Comparison of ENCODE assay signal across 15 cellular contexts in the genomic region with DNA sequence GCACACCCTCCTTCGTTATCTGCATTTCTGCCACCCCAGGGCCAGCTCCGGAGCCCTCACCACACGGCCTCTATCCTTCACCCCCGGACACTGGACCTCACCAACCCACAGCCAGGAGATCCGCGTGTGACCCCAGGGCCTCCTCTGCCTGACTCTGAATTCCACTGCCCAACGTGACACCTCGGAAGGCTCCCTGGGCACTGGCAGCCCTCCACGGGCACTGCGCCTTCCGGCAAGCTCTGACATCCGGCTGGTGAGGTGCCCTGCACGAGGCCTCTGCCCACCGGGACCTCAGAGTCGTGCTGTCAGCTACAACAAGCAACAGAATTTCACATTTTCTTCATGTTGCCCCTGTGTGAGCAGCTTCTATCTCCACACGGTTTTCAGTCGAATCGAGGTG.
DNase-seq lines count a peak whose midpoint lies in the region; ATAC-seq and TF ChIP-seq lines count a peak whose summit lies in the region.
"Had no signal": no experiment of that assay in that cellular context is flagged by ENCODE, and none has a peak within 500 bp of the region (broad histone marks: within the 10 kb centered on the region; RNA-seq: fewer than 3 reads in every experiment).

No MANE protein-coding gene starts in this region.

- H3K36me3 ChIP-seq in right atrium auricular region = no peaks in the 10 kb centered on the region
- H3K36me3 ChIP-seq in mesendoderm (ENCODE audit: control insufficient read depth, insufficient read depth, low read length) = no peaks in the 10 kb centered on the region

- no peak for TF ChIP-seq CTCF in right atrium auricular region (IDR thresholded peaks at IDR 0.05)
- TF ChIP-seq CTCF in progenitor cell of endocrine pancreas (IDR thresholded peaks at IDR 0.05; ENCODE audit: unreplicated experiment) = no peak

- H3K4me3 Mint-ChIP-seq in T-helper 17 cell (no peak overlapping the region), progenitor cell of endocrine pancreas (ENCODE audit: low read depth) (no peak overlapping the region)
- H3K4me3 Mint-ChIP-seq: CD8-positive, alpha-beta T cell; HFFc6 had no signal

- H3K27ac ChIP-seq in right atrium auricular region (no peak overlapping the region), mesendoderm (ENCODE audit: low read depth, low read length) (no peak overlapping the region)
- H3K27ac ChIP-seq: A549 had no signal

- WGBS in mesendoderm (ENCODE audit: extremely low coverage, insufficient coverage, low lambda C conversion rate) = no CpG with 5 or more reads among the region's 18 CpGs

- H3K9me3 ChIP-seq in right atrium auricular region = no peaks in the 10 kb centered on the region
- no peaks in the 10 kb centered on the region for H3K9me3 ChIP-seq in T-helper 17 cell (ENCODE audit: control insufficient read depth, low read length, poor library complexity, severe bottlenecking)
- H3K9me3 ChIP-seq: A549 had no signal

- H3K4ac ChIP-seq in mesendoderm (ENCODE audit: low read depth, low read length) = no peak overlapping the region

- no peak overlapping the region for H2BK5ac ChIP-seq in mesendoderm (ENCODE audit: low read length)

- no peak overlapping the region for H3K18ac ChIP-seq in mesendoderm (ENCODE audit: low read length)

- H3K4me1 Mint-ChIP-seq in T-helper 17 cell = peaks cover 14% of the 10 kb centered on the region
- H3K4me1 Mint-ChIP-seq in progenitor cell of endocrine pancreas (ENCODE audit: low read depth) = peaks cover 7% of the 10 kb centered on the region

- H4K8ac ChIP-seq in mesendoderm (ENCODE audit: low read depth, low read length) = no peak overlapping the region

- intact Hi-C loops in Right ventricle myocardium inferior (cut with DNase I) = no loop called here

- H3K36me3 Mint-ChIP-seq in T-helper 17 cell (ENCODE audit: low read depth) (no peaks in the 10 kb centered on the region), progenitor cell of endocrine pancreas (ENCODE audit: insufficient read depth) (peaks cover 3% of the 10 kb centered on the region)

- H3K4me2 ChIP-seq in mesendoderm (ENCODE audit: low read length) = no peak overlapping the region
- H3K4me2 ChIP-seq: A549 had no signal

- H3K4me1 ChIP-seq in right atrium auricular region (peaks cover 0 to 31% of the 10 kb centered on the region in 2 donors), mesendoderm (ENCODE audit: control insufficient read depth, low read depth, low read length) (no peaks in the 10 kb centered on the region)

- H2BK120ac ChIP-seq in mesendoderm (ENCODE audit: low read depth, low read length) = no peak overlapping the region

- H3K27ac Mint-ChIP-seq in T-helper 17 cell (peak overlapping the region; percentile 4), progenitor cell of endocrine pancreas (no peak overlapping the region)
- H3K27ac Mint-ChIP-seq: CD8-positive, alpha-beta T cell had no signal

- H3K23ac ChIP-seq in mesendoderm (ENCODE audit: low read length) = no peak overlapping the region

- H3K79me2 ChIP-seq in mesendoderm (ENCODE audit: control insufficient read depth, insufficient read depth, low read length) = no peaks in the 10 kb centered on the region

- H3K9me3 Mint-ChIP-seq in progenitor cell of endocrine pancreas (ENCODE audit: low read depth) = no peaks in the 10 kb centered on the region
- H3K9me3 Mint-ChIP-seq: CD8-positive, alpha-beta T cell; HFFc6 had no signal

- H3K27me3 ChIP-seq in right atrium auricular region = no peaks in the 10 kb centered on the region
- H3K27me3 ChIP-seq in mesendoderm (ENCODE audit: insufficient read depth, low read length, poor library complexity) = no peaks in the 10 kb centered on the region

- H3K79me1 ChIP-seq in mesendoderm (ENCODE audit: low read length) = no peaks in the 10 kb centered on the region

- no peaks in the 10 kb centered on the region for H3K27me3 Mint-ChIP-seq in T-helper 17 cell
- H3K27me3 Mint-ChIP-seq in progenitor cell of endocrine pancreas = no peaks in the 10 kb centered on the region

- H3K9ac ChIP-seq in mesendoderm (ENCODE audit: low read length) = no peak overlapping the region

- H4K5ac ChIP-seq in mesendoderm (ENCODE audit: low read length) = no peak overlapping the region

- no peak overlapping the region for H3K4me3 ChIP-seq in right atrium auricular region
- no peak overlapping the region for H3K4me3 ChIP-seq in mesendoderm (ENCODE audit: low read length)
- H3K4me3 ChIP-seq: A549 had no signal

- no peak for ATAC-seq in Right ventricle myocardium inferior
- ATAC-seq in T-helper 17 cell = no peak
- ATAC-seq in HG03025 (IDR thresholded peaks at IDR 0.05; ENCODE audit: low FRiP score, unreplicated experiment) = no peak
- ATAC-seq: CD8-positive, alpha-beta T cell had no signal

- no peak overlapping the region for H2AK5ac ChIP-seq in mesendoderm (ENCODE audit: low read length)

- H3K56ac ChIP-seq in mesendoderm (ENCODE audit: low read length) = peak overlapping the region; percentile 5

- peak; percentile 39 for DNase-seq in Right ventricle myocardium inferior (ENCODE audit: missing footprints)
- DNase-seq in right atrium auricular region (ENCODE audit: low spot score) = no peak
- DNase-seq in T-helper 17 cell = no peak
- DNase-seq in mesendoderm = no peak
- DNase-seq in dedifferentiated amniotic fluid mesenchymal stem cell (ENCODE audit: extremely low spot score) = no peak
- no peak for DNase-seq in progenitor cell of endocrine pancreas (ENCODE audit: low spot score, unreplicated experiment)
- DNase-seq: CD8-positive, alpha-beta T cell; KG1; NCI-H1105; NCI-H187; NCI-H774; SIG-M5 had no signal

- no peak overlapping the region for H2BK15ac ChIP-seq in mesendoderm (replicated peaks; ENCODE audit: low read depth)
